In the genomic region with DNA sequence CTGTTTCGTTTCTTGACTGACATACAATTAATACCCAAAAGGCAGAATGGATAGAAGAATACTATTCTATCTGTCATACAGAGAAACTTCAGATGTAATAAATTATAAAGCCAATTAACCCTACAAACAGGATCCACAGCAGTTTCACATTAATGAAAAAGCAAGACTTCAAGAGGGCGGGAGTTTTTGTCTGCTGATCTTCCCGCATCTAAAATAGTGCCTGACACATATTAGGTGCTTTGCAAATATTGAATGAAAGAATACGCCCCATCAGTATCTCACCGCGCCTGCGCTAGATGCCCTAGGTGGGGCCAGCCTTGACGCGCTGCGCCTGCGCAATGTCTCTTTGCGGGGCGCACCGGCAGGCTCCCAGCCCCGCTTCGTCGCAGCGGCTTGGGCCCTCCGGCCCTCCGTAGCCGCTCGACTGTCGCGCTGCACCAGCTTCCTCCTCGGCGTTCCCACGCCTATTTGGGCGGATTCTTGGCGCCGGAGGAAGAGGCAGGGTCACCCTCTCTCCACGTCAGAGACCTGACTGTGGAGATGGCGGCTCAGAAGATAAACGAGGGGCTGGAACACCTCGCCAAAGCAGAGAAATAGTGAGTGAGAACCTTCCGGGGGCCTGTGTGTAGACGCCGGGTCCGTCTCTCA, we compare ENCODE assay signal across 1 cellular context.
A peak's percentile ranks its signal among the peaks of the same experiment; 100 is the strongest.
TF ChIP-seq lines count a peak whose summit lies in the region.

A gene (plus strand): TSS at position 465 of the 648 bp plus-strand sequence. CDS start 76 bp downstream, at position 541.

TF ChIP-seq in Ishikawa, 13 proteins besides CTCF, POLR2A, EP300 and RAD21 (continued from another document):
- TF ChIP-seq, protein P1, sequence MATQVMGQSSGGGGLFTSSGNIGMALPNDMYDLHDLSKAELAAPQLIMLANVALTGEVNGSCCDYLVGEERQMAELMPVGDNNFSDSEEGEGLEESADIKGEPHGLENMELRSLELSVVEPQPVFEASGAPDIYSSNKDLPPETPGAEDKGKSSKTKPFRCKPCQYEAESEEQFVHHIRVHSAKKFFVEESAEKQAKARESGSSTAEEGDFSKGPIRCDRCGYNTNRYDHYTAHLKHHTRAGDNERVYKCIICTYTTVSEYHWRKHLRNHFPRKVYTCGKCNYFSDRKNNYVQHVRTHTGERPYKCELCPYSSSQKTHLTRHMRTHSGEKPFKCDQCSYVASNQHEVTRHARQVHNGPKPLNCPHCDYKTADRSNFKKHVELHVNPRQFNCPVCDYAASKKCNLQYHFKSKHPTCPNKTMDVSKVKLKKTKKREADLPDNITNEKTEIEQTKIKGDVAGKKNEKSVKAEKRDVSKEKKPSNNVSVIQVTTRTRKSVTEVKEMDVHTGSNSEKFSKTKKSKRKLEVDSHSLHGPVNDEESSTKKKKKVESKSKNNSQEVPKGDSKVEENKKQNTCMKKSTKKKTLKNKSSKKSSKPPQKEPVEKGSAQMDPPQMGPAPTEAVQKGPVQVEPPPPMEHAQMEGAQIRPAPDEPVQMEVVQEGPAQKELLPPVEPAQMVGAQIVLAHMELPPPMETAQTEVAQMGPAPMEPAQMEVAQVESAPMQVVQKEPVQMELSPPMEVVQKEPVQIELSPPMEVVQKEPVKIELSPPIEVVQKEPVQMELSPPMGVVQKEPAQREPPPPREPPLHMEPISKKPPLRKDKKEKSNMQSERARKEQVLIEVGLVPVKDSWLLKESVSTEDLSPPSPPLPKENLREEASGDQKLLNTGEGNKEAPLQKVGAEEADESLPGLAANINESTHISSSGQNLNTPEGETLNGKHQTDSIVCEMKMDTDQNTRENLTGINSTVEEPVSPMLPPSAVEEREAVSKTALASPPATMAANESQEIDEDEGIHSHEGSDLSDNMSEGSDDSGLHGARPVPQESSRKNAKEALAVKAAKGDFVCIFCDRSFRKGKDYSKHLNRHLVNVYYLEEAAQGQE (IDR thresholded peaks at IDR 0.05; ENCODE audit: low read depth) = no peak
- TF ChIP-seq TCF12 (IDR thresholded peaks at IDR 0.05; ENCODE audit: low read depth) (no peak), YY1 (IDR thresholded peaks at IDR 0.05; ENCODE audit: low read depth) (peak; percentile 46)
- TF ChIP-seq, protein P2, sequence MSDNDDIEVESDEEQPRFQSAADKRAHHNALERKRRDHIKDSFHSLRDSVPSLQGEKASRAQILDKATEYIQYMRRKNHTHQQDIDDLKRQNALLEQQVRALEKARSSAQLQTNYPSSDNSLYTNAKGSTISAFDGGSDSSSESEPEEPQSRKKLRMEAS (IDR thresholded peaks at IDR 0.05) = peak; percentile 75
